In the genomic region with DNA sequence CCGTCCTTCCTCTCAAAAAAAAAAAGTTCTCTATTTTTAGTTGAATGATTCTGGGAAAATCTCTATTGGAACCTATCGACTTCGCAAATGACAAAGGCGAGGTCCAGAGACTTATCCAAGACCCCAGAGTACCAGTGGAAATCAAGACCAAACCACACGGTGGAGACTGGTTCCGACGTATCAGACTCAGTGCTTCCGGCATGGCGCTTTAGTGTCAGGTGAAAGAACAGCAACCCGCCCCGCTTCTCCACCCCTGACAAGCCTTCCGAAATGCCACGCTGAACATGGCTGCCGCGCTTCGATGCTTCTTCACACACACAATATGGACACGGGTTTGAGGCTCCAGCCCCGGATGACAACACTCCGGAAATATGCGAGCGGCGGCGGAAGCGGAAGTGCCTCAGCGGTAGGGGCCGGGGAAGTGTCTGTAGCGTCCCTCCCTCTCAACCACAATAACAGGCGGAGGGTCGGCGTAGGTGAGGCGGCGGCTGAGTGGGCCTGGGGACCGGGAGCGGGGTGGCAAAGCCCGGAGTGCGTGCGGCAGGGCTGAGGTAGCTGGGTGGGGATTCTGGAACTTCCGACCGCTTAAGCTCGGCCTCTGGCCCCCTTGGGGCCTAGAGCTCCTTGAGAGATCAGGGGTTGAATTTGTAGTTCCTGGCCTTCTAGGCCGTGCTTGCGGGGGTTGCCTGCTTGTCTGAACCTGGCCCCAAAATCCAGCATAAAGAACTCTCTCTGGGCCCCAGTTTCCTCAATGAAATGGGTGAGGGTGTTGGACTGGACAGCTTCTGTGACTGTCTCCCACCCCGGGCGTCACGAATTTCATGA, we compare ENCODE assay signal across 1 cellular context.
TF ChIP-seq lines count a peak whose summit lies in the region.

FBXO38 (plus strand) TSS at position 395 of the 825 bp plus-strand sequence. CDS start 10,819 bp downstream, outside the sequence.

TF ChIP-seq in K562, 482 proteins besides CTCF, POLR2A, EP300 and RAD21 (continued from another document and continues in another):
- TF ChIP-seq, protein P1, sequence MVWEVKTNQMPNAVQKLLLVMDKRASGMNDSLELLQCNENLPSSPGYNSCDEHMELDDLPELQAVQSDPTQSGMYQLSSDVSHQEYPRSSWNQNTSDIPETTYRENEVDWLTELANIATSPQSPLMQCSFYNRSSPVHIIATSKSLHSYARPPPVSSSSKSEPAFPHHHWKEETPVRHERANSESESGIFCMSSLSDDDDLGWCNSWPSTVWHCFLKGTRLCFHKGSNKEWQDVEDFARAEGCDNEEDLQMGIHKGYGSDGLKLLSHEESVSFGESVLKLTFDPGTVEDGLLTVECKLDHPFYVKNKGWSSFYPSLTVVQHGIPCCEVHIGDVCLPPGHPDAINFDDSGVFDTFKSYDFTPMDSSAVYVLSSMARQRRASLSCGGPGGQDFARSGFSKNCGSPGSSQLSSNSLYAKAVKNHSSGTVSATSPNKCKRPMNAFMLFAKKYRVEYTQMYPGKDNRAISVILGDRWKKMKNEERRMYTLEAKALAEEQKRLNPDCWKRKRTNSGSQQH (CRISPR knock-in tag; IDR thresholded peaks at IDR 0.05): no peak
- TF ChIP-seq ZNF586 (CRISPR knock-in tag; conservative IDR thresholded peaks at IDR 0.05) (no peak), MAFK (IDR thresholded peaks at IDR 0.05; ENCODE audit: low read length) (no peak), MBD1 (CRISPR knock-in tag; IDR thresholded peaks at IDR 0.05) (no peak), CREB1 (IDR thresholded peaks at IDR 0.05) (peak; percentile 77), CREB1 (CRISPR knock-in tag; IDR thresholded peaks at IDR 0.05) (peak; percentile 69), SUPT5H (IDR thresholded peaks at IDR 0.05) (peak; percentile 88), EZH2 (IDR thresholded peaks at IDR 0.05; ENCODE audit: borderline replicate concordance, low read depth, low read length) (no peak), ZNF395 (CRISPR knock-in tag; IDR thresholded peaks at IDR 0.05) (peak; percentile 45; the same call in 1 of the 2 replicates), GATAD2A (IDR thresholded peaks at IDR 0.05) (no peak), ZNF174 (CRISPR knock-in tag; IDR thresholded peaks at IDR 0.05) (no peak), SMAD1 (IDR thresholded peaks at IDR 0.05; ENCODE audit: low read depth, low read length, partially characterized antibody) (peak; percentile 24), SIX5 (IDR thresholded peaks at IDR 0.05; ENCODE audit: borderline replicate concordance in 1 of 2, insufficient read depth in 1 of 2, low read depth in 1 of 2, low read length in 2 of 2) (peak; percentile 67 to 77; a peak in 3 of 4 replicates), ZKSCAN1 (IDR thresholded peaks at IDR 0.05; ENCODE audit: low read depth, low read length) (0 out of 2 replicates have a peak, but pooled peaks have one; percentile 55), ETV5 (CRISPR knock-in tag; IDR thresholded peaks at IDR 0.05; ENCODE audit: low read depth) (peak; percentile 93), CHD2 (IDR thresholded peaks at IDR 0.05; ENCODE audit: low read depth, low read length) (no peak), MTA3 (IDR thresholded peaks at IDR 0.05; ENCODE audit: borderline replicate concordance) (peak; percentile 75; the same call in 1 of the 2 replicates), BCL6 (CRISPR knock-in tag; IDR thresholded peaks at IDR 0.05) (no peak), MAZ (CRISPR knock-in tag; conservative IDR thresholded peaks at IDR 0.05 in 1 of 2, IDR thresholded peaks at IDR 0.05 in 1 of 2) (peak; percentile 62 to 64; a peak in 3 of 4 replicates), ZNF778 (CRISPR knock-in tag; IDR thresholded peaks at IDR 0.05) (no peak), PTBP1 (IDR thresholded peaks at IDR 0.05; ENCODE audit: low read depth, low read length) (no peak), HDGF (IDR thresholded peaks at IDR 0.05) (no peak), RNF2 (IDR thresholded peaks at IDR 0.05) (no peak; the same call in 1 of the 2 replicates), ZBTB1 (CRISPR knock-in tag; IDR thresholded peaks at IDR 0.05; ENCODE audit: borderline replicate concordance, low read depth) (peak; percentile 20; the same call in 1 of the 2 replicates), ZFP30 (CRISPR knock-in tag; IDR thresholded peaks at IDR 0.05; ENCODE audit: borderline replicate concordance) (no peak), THRB (CRISPR knock-in tag; conservative IDR thresholded peaks at IDR 0.05) (no peak), CEBPB (tag; IDR thresholded peaks at IDR 0.05) (peak; percentile 65), NCOA1 (IDR thresholded peaks at IDR 0.05; ENCODE audit: low read depth) (peak; percentile 67; the same call in 1 of the 2 replicates), CBFA2T3 (IDR thresholded peaks at IDR 0.05) (0 out of 2 replicates have a peak, but pooled peaks have one; percentile 7), PHF8 (IDR thresholded peaks at IDR 0.05; ENCODE audit: borderline replicate concordance, low read length) (peak; percentile 99), ZBTB9 (CRISPR knock-in tag; IDR thresholded peaks at IDR 0.05) (0 out of 2 replicates have a peak, but pooled peaks have one; percentile 30), KLF10 (CRISPR knock-in tag; IDR thresholded peaks at IDR 0.05) (no peak), TEAD2 (tag; IDR thresholded peaks at IDR 0.05) (peak; percentile 56; the same call in 1 of the 2 replicates), POLR2H (tag; IDR thresholded peaks at IDR 0.05; ENCODE audit: low read depth) (peak; percentile 64)
- TF ChIP-seq, protein P2, sequence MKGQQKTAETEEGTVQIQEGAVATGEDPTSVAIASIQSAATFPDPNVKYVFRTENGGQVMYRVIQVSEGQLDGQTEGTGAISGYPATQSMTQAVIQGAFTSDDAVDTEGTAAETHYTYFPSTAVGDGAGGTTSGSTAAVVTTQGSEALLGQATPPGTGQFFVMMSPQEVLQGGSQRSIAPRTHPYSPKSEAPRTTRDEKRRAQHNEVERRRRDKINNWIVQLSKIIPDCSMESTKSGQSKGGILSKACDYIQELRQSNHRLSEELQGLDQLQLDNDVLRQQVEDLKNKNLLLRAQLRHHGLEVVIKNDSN (CRISPR knock-in tag; IDR thresholded peaks at IDR 0.05): peak; percentile 39; the same call in 1 of the 2 replicates
- TF ChIP-seq, protein P3, sequence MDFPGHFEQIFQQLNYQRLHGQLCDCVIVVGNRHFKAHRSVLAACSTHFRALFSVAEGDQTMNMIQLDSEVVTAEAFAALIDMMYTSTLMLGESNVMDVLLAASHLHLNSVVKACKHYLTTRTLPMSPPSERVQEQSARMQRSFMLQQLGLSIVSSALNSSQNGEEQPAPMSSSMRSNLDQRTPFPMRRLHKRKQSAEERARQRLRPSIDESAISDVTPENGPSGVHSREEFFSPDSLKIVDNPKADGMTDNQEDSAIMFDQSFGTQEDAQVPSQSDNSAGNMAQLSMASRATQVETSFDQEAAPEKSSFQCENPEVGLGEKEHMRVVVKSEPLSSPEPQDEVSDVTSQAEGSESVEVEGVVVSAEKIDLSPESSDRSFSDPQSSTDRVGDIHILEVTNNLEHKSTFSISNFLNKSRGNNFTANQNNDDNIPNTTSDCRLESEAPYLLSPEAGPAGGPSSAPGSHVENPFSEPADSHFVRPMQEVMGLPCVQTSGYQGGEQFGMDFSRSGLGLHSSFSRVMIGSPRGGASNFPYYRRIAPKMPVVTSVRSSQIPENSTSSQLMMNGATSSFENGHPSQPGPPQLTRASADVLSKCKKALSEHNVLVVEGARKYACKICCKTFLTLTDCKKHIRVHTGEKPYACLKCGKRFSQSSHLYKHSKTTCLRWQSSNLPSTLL (IDR thresholded peaks at IDR 0.05): no peak
- TF ChIP-seq, protein P4, sequence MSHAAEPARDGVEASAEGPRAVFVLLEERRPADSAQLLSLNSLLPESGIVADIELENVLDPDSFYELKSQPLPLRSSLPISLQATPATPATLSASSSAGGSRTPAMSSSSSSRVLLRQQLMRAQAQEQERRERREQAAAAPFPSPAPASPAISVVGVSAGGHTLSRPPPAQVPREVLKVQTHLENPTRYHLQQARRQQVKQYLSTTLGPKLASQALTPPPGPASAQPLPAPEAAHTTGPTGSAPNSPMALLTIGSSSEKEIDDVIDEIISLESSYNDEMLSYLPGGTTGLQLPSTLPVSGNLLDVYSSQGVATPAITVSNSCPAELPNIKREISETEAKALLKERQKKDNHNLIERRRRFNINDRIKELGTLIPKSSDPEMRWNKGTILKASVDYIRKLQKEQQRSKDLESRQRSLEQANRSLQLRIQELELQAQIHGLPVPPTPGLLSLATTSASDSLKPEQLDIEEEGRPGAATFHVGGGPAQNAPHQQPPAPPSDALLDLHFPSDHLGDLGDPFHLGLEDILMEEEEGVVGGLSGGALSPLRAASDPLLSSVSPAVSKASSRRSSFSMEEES (CRISPR knock-in tag; IDR thresholded peaks at IDR 0.05): no peak
- TF ChIP-seq, protein P5, sequence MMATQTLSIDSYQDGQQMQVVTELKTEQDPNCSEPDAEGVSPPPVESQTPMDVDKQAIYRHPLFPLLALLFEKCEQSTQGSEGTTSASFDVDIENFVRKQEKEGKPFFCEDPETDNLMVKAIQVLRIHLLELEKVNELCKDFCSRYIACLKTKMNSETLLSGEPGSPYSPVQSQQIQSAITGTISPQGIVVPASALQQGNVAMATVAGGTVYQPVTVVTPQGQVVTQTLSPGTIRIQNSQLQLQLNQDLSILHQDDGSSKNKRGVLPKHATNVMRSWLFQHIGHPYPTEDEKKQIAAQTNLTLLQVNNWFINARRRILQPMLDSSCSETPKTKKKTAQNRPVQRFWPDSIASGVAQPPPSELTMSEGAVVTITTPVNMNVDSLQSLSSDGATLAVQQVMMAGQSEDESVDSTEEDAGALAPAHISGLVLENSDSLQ (IDR thresholded peaks at IDR 0.05): peak; percentile 84
- TF ChIP-seq, protein P6, sequence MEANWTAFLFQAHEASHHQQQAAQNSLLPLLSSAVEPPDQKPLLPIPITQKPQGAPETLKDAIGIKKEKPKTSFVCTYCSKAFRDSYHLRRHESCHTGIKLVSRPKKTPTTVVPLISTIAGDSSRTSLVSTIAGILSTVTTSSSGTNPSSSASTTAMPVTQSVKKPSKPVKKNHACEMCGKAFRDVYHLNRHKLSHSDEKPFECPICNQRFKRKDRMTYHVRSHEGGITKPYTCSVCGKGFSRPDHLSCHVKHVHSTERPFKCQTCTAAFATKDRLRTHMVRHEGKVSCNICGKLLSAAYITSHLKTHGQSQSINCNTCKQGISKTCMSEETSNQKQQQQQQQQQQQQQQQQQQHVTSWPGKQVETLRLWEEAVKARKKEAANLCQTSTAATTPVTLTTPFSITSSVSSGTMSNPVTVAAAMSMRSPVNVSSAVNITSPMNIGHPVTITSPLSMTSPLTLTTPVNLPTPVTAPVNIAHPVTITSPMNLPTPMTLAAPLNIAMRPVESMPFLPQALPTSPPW (CRISPR knock-in tag; IDR thresholded peaks at IDR 0.05): peak; percentile 80
- TF ChIP-seq, protein P7, sequence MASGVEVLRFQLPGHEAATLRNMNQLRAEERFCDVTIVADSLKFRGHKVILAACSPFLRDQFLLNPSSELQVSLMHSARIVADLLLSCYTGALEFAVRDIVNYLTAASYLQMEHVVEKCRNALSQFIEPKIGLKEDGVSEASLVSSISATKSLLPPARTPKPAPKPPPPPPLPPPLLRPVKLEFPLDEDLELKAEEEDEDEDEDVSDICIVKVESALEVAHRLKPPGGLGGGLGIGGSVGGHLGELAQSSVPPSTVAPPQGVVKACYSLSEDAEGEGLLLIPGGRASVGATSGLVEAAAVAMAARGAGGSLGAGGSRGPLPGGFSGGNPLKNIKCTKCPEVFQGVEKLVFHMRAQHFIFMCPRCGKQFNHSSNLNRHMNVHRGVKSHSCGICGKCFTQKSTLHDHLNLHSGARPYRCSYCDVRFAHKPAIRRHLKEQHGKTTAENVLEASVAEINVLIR (CRISPR knock-in tag; IDR thresholded peaks at IDR 0.05): 0 out of 2 replicates have a peak, but pooled peaks have one; percentile 29
